ENCODE assay signal across 1 cellular context in the genomic region with DNA sequence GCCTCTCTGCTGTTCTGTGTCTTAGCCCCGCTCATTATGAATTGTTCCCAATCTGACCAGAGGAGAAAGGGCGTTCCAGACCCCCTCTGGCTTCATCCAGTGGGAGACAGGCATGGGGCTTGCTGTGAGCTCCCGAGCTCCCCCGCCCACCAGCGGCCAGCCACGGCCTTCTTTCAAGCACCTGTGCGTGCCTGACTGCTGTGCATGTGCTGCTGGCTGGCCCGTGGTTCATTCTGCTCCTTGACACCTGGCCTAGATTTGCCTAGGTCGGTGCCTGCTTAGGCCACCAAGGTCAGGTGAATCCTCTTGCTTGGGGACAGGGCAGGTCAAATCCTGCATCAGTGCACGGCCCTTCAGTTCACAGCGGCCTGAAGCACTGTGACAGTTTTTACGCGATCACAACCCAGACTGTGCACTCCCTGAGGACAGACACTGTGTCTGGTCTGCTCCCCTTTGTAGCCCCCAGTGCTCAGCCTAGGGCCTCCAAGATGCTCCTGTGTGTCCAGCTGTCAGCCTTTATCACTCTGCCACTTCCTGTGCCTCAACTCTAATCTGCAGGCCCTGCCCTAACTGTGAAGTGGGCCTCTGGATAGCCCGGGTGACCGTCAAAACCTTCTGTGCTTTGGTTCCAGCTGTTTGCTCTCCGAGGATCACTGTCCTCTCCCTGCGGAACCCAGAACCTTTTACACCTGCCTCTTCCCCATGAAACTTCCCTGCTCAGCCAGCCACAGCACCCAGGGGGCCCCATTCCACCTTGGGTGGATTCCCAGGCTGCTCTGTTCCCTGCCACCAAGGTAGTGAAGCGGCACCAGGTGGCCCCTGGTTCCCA.
A peak's percentile ranks its signal among the peaks of the same experiment; 100 is the strongest.
TF ChIP-seq lines count a peak whose summit lies in the region.

No MANE protein-coding gene starts in this region.

TF ChIP-seq in HepG2, 621 proteins besides CTCF, POLR2A, EP300 and RAD21 (continued from another document and continues in another):
- TF ChIP-seq, protein P1, sequence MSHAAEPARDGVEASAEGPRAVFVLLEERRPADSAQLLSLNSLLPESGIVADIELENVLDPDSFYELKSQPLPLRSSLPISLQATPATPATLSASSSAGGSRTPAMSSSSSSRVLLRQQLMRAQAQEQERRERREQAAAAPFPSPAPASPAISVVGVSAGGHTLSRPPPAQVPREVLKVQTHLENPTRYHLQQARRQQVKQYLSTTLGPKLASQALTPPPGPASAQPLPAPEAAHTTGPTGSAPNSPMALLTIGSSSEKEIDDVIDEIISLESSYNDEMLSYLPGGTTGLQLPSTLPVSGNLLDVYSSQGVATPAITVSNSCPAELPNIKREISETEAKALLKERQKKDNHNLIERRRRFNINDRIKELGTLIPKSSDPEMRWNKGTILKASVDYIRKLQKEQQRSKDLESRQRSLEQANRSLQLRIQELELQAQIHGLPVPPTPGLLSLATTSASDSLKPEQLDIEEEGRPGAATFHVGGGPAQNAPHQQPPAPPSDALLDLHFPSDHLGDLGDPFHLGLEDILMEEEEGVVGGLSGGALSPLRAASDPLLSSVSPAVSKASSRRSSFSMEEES (CRISPR knock-in tag; IDR thresholded peaks at IDR 0.05) = no peak
- TF ChIP-seq, protein P2, sequence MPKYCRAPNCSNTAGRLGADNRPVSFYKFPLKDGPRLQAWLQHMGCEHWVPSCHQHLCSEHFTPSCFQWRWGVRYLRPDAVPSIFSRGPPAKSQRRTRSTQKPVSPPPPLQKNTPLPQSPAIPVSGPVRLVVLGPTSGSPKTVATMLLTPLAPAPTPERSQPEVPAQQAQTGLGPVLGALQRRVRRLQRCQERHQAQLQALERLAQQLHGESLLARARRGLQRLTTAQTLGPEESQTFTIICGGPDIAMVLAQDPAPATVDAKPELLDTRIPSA (CRISPR knock-in tag; IDR thresholded peaks at IDR 0.05; ENCODE audit: borderline replicate concordance) = 0 out of 2 replicates have a peak, but pooled peaks have one; percentile 34
- TF ChIP-seq ATRX (CRISPR knock-in tag; IDR thresholded peaks at IDR 0.05; ENCODE audit: borderline replicate concordance) = no peak
- TF ChIP-seq FIP1L1 (IDR thresholded peaks at IDR 0.05; ENCODE audit: borderline replicate concordance, insufficient read depth, low read depth, low read length) = no peak
- TF ChIP-seq U2AF1 (optimal IDR thresholded peaks at IDR 0.05; ENCODE audit: low read depth, low read length) = no peak
- no peak for TF ChIP-seq CBX5 (CRISPR knock-in tag; IDR thresholded peaks at IDR 0.05; ENCODE audit: borderline replicate concordance)
- TF ChIP-seq ZSCAN9 (CRISPR knock-in tag; IDR thresholded peaks at IDR 0.05; ENCODE audit: borderline replicate concordance) = no peak
- no peak for TF ChIP-seq ZKSCAN1 (IDR thresholded peaks at IDR 0.05; ENCODE audit: low read length)
- TF ChIP-seq RXRA (CRISPR knock-in tag; IDR thresholded peaks at IDR 0.05) = peak; percentile 55; the same call in 1 of the 2 replicates
- no peak for TF ChIP-seq RBAK (CRISPR knock-in tag; IDR thresholded peaks at IDR 0.05)
- TF ChIP-seq ZNF780A (CRISPR knock-in tag; IDR thresholded peaks at IDR 0.05) = no peak
- TF ChIP-seq ARNTL (CRISPR knock-in tag; IDR thresholded peaks at IDR 0.05) = no peak
- peak; percentile 68; the same call in 1 of the 2 replicates for TF ChIP-seq ZNF572 (CRISPR knock-in tag; IDR thresholded peaks at IDR 0.05)
- no peak for TF ChIP-seq PHF21A (CRISPR knock-in tag; IDR thresholded peaks at IDR 0.05)
- 0 out of 2 replicates have a peak, but pooled peaks have one; percentile 24 for TF ChIP-seq SAP130 (CRISPR knock-in tag; IDR thresholded peaks at IDR 0.05; ENCODE audit: low read depth)
- TF ChIP-seq GZF1 (CRISPR knock-in tag; IDR thresholded peaks at IDR 0.05) = no peak
- TF ChIP-seq ZKSCAN5 (CRISPR knock-in tag; IDR thresholded peaks at IDR 0.05) = no peak
- no peak for TF ChIP-seq ZNF616 (CRISPR knock-in tag; IDR thresholded peaks at IDR 0.05; ENCODE audit: low read depth)
- TF ChIP-seq NFYC (CRISPR knock-in tag; IDR thresholded peaks at IDR 0.05) = no peak
- TF ChIP-seq, protein P3, sequence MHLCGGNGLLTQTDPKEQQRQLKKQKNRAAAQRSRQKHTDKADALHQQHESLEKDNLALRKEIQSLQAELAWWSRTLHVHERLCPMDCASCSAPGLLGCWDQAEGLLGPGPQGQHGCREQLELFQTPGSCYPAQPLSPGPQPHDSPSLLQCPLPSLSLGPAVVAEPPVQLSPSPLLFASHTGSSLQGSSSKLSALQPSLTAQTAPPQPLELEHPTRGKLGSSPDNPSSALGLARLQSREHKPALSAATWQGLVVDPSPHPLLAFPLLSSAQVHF (CRISPR knock-in tag; IDR thresholded peaks at IDR 0.05) = no peak
- TF ChIP-seq, protein P4, sequence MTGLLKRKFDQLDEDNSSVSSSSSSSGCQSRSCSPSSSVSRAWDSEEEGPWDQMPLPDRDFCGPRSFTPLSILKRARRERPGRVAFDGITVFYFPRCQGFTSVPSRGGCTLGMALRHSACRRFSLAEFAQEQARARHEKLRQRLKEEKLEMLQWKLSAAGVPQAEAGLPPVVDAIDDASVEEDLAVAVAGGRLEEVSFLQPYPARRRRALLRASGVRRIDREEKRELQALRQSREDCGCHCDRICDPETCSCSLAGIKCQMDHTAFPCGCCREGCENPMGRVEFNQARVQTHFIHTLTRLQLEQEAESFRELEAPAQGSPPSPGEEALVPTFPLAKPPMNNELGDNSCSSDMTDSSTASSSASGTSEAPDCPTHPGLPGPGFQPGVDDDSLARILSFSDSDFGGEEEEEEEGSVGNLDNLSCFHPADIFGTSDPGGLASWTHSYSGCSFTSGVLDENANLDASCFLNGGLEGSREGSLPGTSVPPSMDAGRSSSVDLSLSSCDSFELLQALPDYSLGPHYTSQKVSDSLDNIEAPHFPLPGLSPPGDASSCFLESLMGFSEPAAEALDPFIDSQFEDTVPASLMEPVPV (CRISPR knock-in tag; IDR thresholded peaks at IDR 0.05) = no peak
- TF ChIP-seq ZFX (CRISPR knock-in tag; IDR thresholded peaks at IDR 0.05; ENCODE audit: low read depth) = peak; percentile 76
- TF ChIP-seq ARID2 (CRISPR knock-in tag; IDR thresholded peaks at IDR 0.05; ENCODE audit: borderline replicate concordance) = no peak; the same call in 1 of the 2 replicates
- no peak for TF ChIP-seq RBM22 (optimal IDR thresholded peaks at IDR 0.05; ENCODE audit: low read length)
- TF ChIP-seq MAF1 (CRISPR knock-in tag; IDR thresholded peaks at IDR 0.05; ENCODE audit: borderline replicate concordance) = no peak
- TF ChIP-seq ZNF180 (CRISPR knock-in tag; IDR thresholded peaks at IDR 0.05; ENCODE audit: borderline replicate concordance, low read depth) = no peak
- no peak for TF ChIP-seq SRSF1 (optimal IDR thresholded peaks at IDR 0.05; ENCODE audit: low read depth, low read length)
- TF ChIP-seq, protein P5, sequence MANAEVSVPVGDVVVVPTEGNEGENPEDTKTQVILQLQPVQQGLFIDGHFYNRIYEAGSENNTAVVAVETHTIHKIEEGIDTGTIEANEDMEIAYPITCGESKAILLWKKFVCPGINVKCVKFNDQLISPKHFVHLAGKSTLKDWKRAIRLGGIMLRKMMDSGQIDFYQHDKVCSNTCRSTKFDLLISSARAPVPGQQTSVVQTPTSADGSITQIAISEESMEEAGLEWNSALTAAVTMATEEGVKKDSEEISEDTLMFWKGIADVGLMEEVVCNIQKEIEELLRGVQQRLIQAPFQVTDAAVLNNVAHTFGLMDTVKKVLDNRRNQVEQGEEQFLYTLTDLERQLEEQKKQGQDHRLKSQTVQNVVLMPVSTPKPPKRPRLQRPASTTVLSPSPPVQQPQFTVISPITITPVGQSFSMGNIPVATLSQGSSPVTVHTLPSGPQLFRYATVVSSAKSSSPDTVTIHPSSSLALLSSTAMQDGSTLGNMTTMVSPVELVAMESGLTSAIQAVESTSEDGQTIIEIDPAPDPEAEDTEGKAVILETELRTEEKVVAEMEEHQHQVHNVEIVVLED (CRISPR knock-in tag; IDR thresholded peaks at IDR 0.05; ENCODE audit: borderline replicate concordance) = no peak
- no peak for TF ChIP-seq AKAP8 (CRISPR knock-in tag; IDR thresholded peaks at IDR 0.05)
- no peak for TF ChIP-seq IRF2 (CRISPR knock-in tag; IDR thresholded peaks at IDR 0.05)
- peak; percentile 64; the same call in 1 of the 2 replicates for TF ChIP-seq MYC (CRISPR knock-in tag; IDR thresholded peaks at IDR 0.05; ENCODE audit: borderline replicate concordance)
- TF ChIP-seq FOXA3 (CRISPR knock-in tag; IDR thresholded peaks at IDR 0.05) = no peak
- TF ChIP-seq ADNP (CRISPR knock-in tag; IDR thresholded peaks at IDR 0.05) = no peak
- no peak for TF ChIP-seq ZNF773 (CRISPR knock-in tag; IDR thresholded peaks at IDR 0.05; ENCODE audit: borderline replicate concordance)
- no peak for TF ChIP-seq KLF6 (CRISPR knock-in tag; IDR thresholded peaks at IDR 0.05)
- no peak for TF ChIP-seq TCF7 (IDR thresholded peaks at IDR 0.05; ENCODE audit: low read depth)
- TF ChIP-seq ZBTB42 (CRISPR knock-in tag; IDR thresholded peaks at IDR 0.05) = peak; percentile 81; the same call in 1 of the 2 replicates
- no peak for TF ChIP-seq KLF9 (CRISPR knock-in tag; IDR thresholded peaks at IDR 0.05; ENCODE audit: low read depth)
- TF ChIP-seq, protein P6, sequence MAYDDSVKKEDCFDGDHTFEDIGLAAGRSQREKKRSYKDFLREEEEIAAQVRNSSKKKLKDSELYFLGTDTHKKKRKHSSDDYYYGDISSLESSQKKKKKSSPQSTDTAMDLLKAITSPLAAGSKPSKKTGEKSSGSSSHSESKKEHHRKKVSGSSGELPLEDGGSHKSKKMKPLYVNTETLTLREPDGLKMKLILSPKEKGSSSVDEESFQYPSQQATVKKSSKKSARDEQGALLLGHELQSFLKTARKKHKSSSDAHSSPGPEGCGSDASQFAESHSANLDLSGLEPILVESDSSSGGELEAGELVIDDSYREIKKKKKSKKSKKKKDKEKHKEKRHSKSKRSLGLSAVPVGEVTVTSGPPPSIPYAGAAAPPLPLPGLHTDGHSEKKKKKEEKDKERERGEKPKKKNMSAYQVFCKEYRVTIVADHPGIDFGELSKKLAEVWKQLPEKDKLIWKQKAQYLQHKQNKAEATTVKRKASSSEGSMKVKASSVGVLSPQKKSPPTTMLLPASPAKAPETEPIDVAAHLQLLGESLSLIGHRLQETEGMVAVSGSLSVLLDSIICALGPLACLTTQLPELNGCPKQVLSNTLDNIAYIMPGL (CRISPR knock-in tag; IDR thresholded peaks at IDR 0.05; ENCODE audit: borderline replicate concordance in 1 of 2, low read depth in 1 of 2) = no peak
- no peak for TF ChIP-seq ZNF792 (CRISPR knock-in tag; IDR thresholded peaks at IDR 0.05)
- TF ChIP-seq, protein P7, sequence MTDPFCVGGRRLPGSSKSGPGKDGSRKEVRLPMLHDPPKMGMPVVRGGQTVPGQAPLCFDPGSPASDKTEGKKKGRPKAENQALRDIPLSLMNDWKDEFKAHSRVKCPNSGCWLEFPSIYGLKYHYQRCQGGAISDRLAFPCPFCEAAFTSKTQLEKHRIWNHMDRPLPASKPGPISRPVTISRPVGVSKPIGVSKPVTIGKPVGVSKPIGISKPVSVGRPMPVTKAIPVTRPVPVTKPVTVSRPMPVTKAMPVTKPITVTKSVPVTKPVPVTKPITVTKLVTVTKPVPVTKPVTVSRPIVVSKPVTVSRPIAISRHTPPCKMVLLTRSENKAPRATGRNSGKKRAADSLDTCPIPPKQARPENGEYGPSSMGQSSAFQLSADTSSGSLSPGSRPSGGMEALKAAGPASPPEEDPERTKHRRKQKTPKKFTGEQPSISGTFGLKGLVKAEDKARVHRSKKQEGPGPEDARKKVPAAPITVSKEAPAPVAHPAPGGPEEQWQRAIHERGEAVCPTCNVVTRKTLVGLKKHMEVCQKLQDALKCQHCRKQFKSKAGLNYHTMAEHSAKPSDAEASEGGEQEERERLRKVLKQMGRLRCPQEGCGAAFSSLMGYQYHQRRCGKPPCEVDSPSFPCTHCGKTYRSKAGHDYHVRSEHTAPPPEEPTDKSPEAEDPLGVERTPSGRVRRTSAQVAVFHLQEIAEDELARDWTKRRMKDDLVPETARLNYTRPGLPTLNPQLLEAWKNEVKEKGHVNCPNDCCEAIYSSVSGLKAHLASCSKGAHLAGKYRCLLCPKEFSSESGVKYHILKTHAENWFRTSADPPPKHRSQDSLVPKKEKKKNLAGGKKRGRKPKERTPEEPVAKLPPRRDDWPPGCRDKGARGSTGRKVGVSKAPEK (CRISPR knock-in tag; IDR thresholded peaks at IDR 0.05; ENCODE audit: borderline replicate concordance) = 0 out of 2 replicates have a peak, but pooled peaks have one; percentile 73
- TF ChIP-seq, protein P8, sequence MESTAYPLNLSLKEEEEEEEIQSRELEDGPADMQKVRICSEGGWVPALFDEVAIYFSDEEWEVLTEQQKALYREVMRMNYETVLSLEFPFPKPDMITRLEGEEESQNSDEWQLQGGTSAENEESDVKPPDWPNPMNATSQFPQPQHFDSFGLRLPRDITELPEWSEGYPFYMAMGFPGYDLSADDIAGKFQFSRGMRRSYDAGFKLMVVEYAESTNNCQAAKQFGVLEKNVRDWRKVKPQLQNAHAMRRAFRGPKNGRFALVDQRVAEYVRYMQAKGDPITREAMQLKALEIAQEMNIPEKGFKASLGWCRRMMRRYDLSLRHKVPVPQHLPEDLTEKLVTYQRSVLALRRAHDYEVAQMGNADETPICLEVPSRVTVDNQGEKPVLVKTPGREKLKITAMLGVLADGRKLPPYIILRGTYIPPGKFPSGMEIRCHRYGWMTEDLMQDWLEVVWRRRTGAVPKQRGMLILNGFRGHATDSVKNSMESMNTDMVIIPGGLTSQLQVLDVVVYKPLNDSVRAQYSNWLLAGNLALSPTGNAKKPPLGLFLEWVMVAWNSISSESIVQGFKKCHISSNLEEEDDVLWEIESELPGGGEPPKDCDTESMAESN (CRISPR knock-in tag; conservative IDR thresholded peaks at IDR 0.05) = peak; percentile 78
- no peak for TF ChIP-seq ZNF367 (CRISPR knock-in tag; IDR thresholded peaks at IDR 0.05; ENCODE audit: borderline replicate concordance)
- no peak for TF ChIP-seq WIZ (CRISPR knock-in tag; IDR thresholded peaks at IDR 0.05)
- TF ChIP-seq POGZ (CRISPR knock-in tag; IDR thresholded peaks at IDR 0.05) = no peak
- TF ChIP-seq, protein P9, sequence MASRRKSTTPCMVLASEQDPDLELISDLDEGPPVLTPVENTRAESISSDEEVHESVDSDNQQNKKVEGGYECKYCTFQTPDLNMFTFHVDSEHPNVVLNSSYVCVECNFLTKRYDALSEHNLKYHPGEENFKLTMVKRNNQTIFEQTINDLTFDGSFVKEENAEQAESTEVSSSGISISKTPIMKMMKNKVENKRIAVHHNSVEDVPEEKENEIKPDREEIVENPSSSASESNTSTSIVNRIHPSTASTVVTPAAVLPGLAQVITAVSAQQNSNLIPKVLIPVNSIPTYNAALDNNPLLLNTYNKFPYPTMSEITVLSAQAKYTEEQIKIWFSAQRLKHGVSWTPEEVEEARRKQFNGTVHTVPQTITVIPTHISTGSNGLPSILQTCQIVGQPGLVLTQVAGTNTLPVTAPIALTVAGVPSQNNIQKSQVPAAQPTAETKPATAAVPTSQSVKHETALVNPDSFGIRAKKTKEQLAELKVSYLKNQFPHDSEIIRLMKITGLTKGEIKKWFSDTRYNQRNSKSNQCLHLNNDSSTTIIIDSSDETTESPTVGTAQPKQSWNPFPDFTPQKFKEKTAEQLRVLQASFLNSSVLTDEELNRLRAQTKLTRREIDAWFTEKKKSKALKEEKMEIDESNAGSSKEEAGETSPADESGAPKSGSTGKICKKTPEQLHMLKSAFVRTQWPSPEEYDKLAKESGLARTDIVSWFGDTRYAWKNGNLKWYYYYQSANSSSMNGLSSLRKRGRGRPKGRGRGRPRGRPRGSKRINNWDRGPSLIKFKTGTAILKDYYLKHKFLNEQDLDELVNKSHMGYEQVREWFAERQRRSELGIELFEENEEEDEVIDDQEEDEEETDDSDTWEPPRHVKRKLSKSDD (CRISPR knock-in tag; IDR thresholded peaks at IDR 0.05; ENCODE audit: low read depth) = 0 out of 2 replicates have a peak, but pooled peaks have one; percentile 23
- no peak for TF ChIP-seq KMT2A (CRISPR knock-in tag; IDR thresholded peaks at IDR 0.05)
- no peak for TF ChIP-seq KDM5A (IDR thresholded peaks at IDR 0.05; ENCODE audit: borderline replicate concordance, low read length)
- TF ChIP-seq BRD4 (CRISPR knock-in tag; IDR thresholded peaks at IDR 0.05) = 0 out of 2 replicates have a peak, but pooled peaks have one; percentile 6
- no peak for TF ChIP-seq NAIF1 (CRISPR knock-in tag; IDR thresholded peaks at IDR 0.05; ENCODE audit: borderline replicate concordance)
- TF ChIP-seq SMYD3 (CRISPR knock-in tag; IDR thresholded peaks at IDR 0.05) = no peak
